ENCODE assay signal across 1 cellular context in the genomic region with DNA sequence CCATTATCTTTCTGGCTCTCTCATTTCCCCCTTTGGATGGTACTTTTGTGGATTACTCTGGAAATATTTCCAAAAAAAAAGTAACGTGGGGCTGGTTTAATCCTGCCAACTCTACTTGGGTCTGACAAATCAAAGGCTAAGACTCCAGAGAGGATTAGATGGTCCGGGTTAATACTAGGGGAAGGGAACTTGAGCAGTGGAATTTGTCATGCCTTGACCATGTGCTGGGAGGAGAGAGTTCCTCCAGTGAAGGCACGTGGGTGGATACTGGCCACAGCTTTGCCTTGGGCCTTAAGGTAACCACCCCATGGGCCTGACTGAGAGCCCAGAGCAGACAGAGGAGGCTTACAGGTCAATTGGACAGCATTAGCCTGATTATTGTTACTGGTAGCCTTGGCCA.
TF ChIP-seq lines count a peak whose summit lies in the region.

No MANE protein-coding gene starts in this region.

TF ChIP-seq in H1, 55 proteins besides CTCF, POLR2A, EP300 and RAD21:
- TF ChIP-seq SIN3A (conservative IDR thresholded peaks at IDR 0.05 in 1 of 2, IDR thresholded peaks at IDR 0.05 in 1 of 2; ENCODE audit: low read depth in 1 of 2, low read length in 2 of 2) (no peak), POLR2AphosphoS5 (IDR thresholded peaks at IDR 0.05; ENCODE audit: low read depth, low read length) (no peak), KDM4A (IDR thresholded peaks at IDR 0.05; ENCODE audit: low read depth, low read length, severe bottlenecking) (no peak), TAF1 (IDR thresholded peaks at IDR 0.05; ENCODE audit: low read depth, low read length) (no peak), SRF (IDR thresholded peaks at IDR 0.05; ENCODE audit: low read depth, low read length) (no peak), YY1 (IDR thresholded peaks at IDR 0.05; ENCODE audit: low read depth, low read length) (no peak), BACH1 (IDR thresholded peaks at IDR 0.05; ENCODE audit: low read length) (no peak), GTF2F1 (IDR thresholded peaks at IDR 0.05; ENCODE audit: borderline replicate concordance, low read depth, low read length) (no peak), BRCA1 (IDR thresholded peaks at IDR 0.05; ENCODE audit: low read depth, low read length) (no peak), SP4 (IDR thresholded peaks at IDR 0.05; ENCODE audit: low read length) (no peak), JUND (IDR thresholded peaks at IDR 0.05; ENCODE audit: low read length) (no peak), SIX5 (IDR thresholded peaks at IDR 0.05; ENCODE audit: low read depth, low read length) (no peak)
- TF ChIP-seq, protein P1, sequence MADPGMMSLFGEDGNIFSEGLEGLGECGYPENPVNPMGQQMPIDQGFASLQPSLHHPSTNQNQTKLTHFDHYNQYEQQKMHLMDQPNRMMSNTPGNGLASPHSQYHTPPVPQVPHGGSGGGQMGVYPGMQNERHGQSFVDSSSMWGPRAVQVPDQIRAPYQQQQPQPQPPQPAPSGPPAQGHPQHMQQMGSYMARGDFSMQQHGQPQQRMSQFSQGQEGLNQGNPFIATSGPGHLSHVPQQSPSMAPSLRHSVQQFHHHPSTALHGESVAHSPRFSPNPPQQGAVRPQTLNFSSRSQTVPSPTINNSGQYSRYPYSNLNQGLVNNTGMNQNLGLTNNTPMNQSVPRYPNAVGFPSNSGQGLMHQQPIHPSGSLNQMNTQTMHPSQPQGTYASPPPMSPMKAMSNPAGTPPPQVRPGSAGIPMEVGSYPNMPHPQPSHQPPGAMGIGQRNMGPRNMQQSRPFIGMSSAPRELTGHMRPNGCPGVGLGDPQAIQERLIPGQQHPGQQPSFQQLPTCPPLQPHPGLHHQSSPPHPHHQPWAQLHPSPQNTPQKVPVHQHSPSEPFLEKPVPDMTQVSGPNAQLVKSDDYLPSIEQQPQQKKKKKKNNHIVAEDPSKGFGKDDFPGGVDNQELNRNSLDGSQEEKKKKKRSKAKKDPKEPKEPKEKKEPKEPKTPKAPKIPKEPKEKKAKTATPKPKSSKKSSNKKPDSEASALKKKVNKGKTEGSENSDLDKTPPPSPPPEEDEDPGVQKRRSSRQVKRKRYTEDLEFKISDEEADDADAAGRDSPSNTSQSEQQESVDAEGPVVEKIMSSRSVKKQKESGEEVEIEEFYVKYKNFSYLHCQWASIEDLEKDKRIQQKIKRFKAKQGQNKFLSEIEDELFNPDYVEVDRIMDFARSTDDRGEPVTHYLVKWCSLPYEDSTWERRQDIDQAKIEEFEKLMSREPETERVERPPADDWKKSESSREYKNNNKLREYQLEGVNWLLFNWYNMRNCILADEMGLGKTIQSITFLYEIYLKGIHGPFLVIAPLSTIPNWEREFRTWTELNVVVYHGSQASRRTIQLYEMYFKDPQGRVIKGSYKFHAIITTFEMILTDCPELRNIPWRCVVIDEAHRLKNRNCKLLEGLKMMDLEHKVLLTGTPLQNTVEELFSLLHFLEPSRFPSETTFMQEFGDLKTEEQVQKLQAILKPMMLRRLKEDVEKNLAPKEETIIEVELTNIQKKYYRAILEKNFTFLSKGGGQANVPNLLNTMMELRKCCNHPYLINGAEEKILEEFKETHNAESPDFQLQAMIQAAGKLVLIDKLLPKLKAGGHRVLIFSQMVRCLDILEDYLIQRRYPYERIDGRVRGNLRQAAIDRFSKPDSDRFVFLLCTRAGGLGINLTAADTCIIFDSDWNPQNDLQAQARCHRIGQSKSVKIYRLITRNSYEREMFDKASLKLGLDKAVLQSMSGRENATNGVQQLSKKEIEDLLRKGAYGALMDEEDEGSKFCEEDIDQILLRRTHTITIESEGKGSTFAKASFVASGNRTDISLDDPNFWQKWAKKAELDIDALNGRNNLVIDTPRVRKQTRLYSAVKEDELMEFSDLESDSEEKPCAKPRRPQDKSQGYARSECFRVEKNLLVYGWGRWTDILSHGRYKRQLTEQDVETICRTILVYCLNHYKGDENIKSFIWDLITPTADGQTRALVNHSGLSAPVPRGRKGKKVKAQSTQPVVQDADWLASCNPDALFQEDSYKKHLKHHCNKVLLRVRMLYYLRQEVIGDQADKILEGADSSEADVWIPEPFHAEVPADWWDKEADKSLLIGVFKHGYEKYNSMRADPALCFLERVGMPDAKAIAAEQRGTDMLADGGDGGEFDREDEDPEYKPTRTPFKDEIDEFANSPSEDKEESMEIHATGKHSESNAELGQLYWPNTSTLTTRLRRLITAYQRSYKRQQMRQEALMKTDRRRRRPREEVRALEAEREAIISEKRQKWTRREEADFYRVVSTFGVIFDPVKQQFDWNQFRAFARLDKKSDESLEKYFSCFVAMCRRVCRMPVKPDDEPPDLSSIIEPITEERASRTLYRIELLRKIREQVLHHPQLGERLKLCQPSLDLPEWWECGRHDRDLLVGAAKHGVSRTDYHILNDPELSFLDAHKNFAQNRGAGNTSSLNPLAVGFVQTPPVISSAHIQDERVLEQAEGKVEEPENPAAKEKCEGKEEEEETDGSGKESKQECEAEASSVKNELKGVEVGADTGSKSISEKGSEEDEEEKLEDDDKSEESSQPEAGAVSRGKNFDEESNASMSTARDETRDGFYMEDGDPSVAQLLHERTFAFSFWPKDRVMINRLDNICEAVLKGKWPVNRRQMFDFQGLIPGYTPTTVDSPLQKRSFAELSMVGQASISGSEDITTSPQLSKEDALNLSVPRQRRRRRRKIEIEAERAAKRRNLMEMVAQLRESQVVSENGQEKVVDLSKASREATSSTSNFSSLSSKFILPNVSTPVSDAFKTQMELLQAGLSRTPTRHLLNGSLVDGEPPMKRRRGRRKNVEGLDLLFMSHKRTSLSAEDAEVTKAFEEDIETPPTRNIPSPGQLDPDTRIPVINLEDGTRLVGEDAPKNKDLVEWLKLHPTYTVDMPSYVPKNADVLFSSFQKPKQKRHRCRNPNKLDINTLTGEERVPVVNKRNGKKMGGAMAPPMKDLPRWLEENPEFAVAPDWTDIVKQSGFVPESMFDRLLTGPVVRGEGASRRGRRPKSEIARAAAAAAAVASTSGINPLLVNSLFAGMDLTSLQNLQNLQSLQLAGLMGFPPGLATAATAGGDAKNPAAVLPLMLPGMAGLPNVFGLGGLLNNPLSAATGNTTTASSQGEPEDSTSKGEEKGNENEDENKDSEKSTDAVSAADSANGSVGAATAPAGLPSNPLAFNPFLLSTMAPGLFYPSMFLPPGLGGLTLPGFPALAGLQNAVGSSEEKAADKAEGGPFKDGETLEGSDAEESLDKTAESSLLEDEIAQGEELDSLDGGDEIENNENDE (IDR thresholded peaks at IDR 0.05; ENCODE audit: insufficient replicate concordance, low read length) = no peak
TF ChIP-seq in H1: peak in this region for 0.
